In the genomic region with DNA sequence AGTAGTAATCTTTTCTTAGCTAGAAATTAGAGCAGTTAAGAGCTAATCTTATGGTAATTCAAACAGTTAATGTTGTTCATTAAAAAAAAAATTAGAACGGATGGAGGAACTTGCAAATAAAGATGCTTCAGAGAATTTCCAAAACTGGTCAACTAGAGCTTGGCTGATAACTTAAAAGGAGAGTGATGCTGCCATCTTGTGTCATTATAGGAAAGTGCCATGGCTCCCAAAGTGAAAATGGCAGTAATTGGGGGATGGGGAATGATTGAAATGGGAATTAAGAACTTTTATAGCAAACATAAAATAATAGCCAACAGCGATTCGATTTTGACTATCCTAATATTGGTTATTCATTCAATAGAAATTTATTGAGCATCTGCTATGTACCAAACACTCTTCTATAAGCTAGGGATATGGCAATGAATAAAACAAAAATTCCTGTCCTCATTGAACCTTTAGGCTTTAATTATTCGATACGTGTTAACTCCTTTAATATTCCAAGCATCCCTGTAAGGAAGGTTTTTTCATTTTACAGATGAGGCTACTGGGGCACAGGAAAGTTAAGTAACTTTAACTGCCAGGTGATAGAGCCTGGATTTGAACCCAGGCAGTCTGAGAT, we compare ENCODE assay signal across 8 cellular contexts. TPM values are rescaled to one million over a fixed set of nuclear protein-coding genes. Genes with fewer than 3 reads are reported as not detected.
DNase-seq lines count a peak whose midpoint lies in the region; ATAC-seq and TF ChIP-seq lines count a peak whose summit lies in the region.

No MANE protein-coding gene starts in this region.

- H3K27ac Mint-ChIP-seq in stimulated activated effector memory CD8-positive, alpha-beta T cell treated with anti-CD3 and anti-CD28 coated beads, Interleukin-12 subunit alpha, Interleukin-12 subunit beta, amount 100 ng/mL, for 72 hours = no peak overlapping the region

- TF ChIP-seq CTCF in GM20000 (IDR thresholded peaks at IDR 0.05; ENCODE audit: extremely low read depth, missing control alignments) (peak; percentile 43), astrocyte of the spinal cord (IDR thresholded peaks at IDR 0.05; ENCODE audit: low read depth, low read length) (peak; percentile 76), transverse colon (IDR thresholded peaks at IDR 0.05) (peak; percentile 71 to 90 (median 85))

- intact Hi-C loops in transverse colon (cut with DNase I; ENCODE audit: low total_unique reads) = loop anchor here (10.0 kb wide), 1 partner anchor 1210 kb away; no protein-coding TSS in a partner anchor

- peaks cover 0 to 4% (median 2%) of the 10 kb centered on the region in 4 donors for H3K4me1 ChIP-seq in transverse colon

- TF ChIP-seq POLR2A in transverse colon (IDR thresholded peaks at IDR 0.05) = no peak

- no peaks in the 10 kb centered on the region for H3K9me3 ChIP-seq in transverse colon

- no peak for ATAC-seq in stimulated activated effector memory CD8-positive, alpha-beta T cell treated with anti-CD3 and anti-CD28 coated beads, Interleukin-12 subunit alpha, Interleukin-12 subunit beta, amount 100 ng/mL, for 72 hours
- no peak for ATAC-seq in HG02642 (IDR thresholded peaks at IDR 0.05; ENCODE audit: poor library complexity, unreplicated experiment)

- no peaks in the 10 kb centered on the region for H3K9me3 Mint-ChIP-seq in stimulated activated effector memory CD8-positive, alpha-beta T cell treated with anti-CD3 and anti-CD28 coated beads, Interleukin-12 subunit alpha, Interleukin-12 subunit beta, amount 100 ng/mL, for 72 hours

- H3K36me3 Mint-ChIP-seq in stimulated activated effector memory CD8-positive, alpha-beta T cell treated with anti-CD3 and anti-CD28 coated beads, Interleukin-12 subunit alpha, Interleukin-12 subunit beta, amount 100 ng/mL, for 72 hours = no peaks in the 10 kb centered on the region

- no peak overlapping the region for H3K27ac ChIP-seq in transverse colon

- no peaks in the 10 kb centered on the region for H3K36me3 ChIP-seq in transverse colon

- no peak overlapping the region for H3K4me3 ChIP-seq in astrocyte of the spinal cord (ENCODE audit: low read depth, low read length)
- H3K4me3 ChIP-seq in transverse colon = no peak overlapping the region

- no peak for TF ChIP-seq EP300 in transverse colon (IDR thresholded peaks at IDR 0.05; ENCODE audit: low read depth)

- no peaks in the 10 kb centered on the region for H3K4me1 Mint-ChIP-seq in stimulated activated effector memory CD8-positive, alpha-beta T cell treated with anti-CD3 and anti-CD28 coated beads, Interleukin-12 subunit alpha, Interleukin-12 subunit beta, amount 100 ng/mL, for 72 hours

- WGBS in transverse colon (ENCODE audit: low coverage in 1 of 2), 2 donors = 23 to 27% methylated on average over 5 of the region's 5 CpGs

- no peaks in the 10 kb centered on the region for H3K27me3 ChIP-seq in transverse colon

- DNase-seq in AML-193 (lab: John Stamatoyannopoulos, UW) = peak; percentile 27 to 43
- DNase-seq in GM20000 (ENCODE audit: low spot score) = peak; percentile 57
- DNase-seq in NCI-H345 (lab: John Stamatoyannopoulos, UW) = peak; percentile 57
- DNase-seq in astrocyte of the spinal cord (ENCODE audit: low read depth, low spot score) = peak; percentile 77
- peak; percentile 62 for DNase-seq in iris pigment epithelial cell (ENCODE audit: low read depth)
- no peak for DNase-seq in transverse colon
- DNase-seq in stimulated activated effector memory CD8-positive, alpha-beta T cell treated with anti-CD3 and anti-CD28 coated beads, Interleukin-12 subunit alpha, Interleukin-12 subunit beta, amount 100 ng/mL, for 72 hours (ENCODE audit: low spot score in 2 of 2) = no peak

- in situ Hi-C loops in astrocyte of the spinal cord (cut with HindIII; ENCODE audit: low sequenced_read_pairs) (no loop called here), transverse colon (cut with MboI; ENCODE audit: low pct_ligation_motif_present in 1 of 4, low pct_unique_long_range_greater_than_20kb in 1 of 4, low sequenced_read_pairs in 3 of 4) (loop anchor here (10.0 to 25.0 kb wide), 8 partner anchors 170 to 1448 kb away; no protein-coding TSS in a partner anchor)

- no peak overlapping the region for H3K4me3 Mint-ChIP-seq in stimulated activated effector memory CD8-positive, alpha-beta T cell treated with anti-CD3 and anti-CD28 coated beads, Interleukin-12 subunit alpha, Interleukin-12 subunit beta, amount 100 ng/mL, for 72 hours

RNA-seq across cellular contexts. Expression of a gene that starts 5.7 kb away (rescaled TPM):
- 10 to 100 TPM; 51.2 to 75.1 (median 63.3) TPM for total RNA-seq in transverse colon

Comparison
In these comparisons a context has a peak if more than half of its experiments do, and no peak if none do; other contexts are left out.
1. DNase-seq: peak in AML-193 (2 of 2), GM20000 (single experiment), NCI-H345 (single experiment), astrocyte of the spinal cord (single experiment) and iris pigment epithelial cell (single experiment); none in transverse colon (single experiment) and stimulated activated effector memory CD8-positive, alpha-beta T cell treated with anti-CD3 and anti-CD28 coated beads, Interleukin-12 subunit alpha, Interleukin-12 subunit beta, amount 100 ng/mL, for 72 hours (0 of 2).
2. Peak in every context shown above with its lines, with median percentiles within 50 percentile points of each other: CTCF ChIP-seq.